ENCODE assay signal across 1 cellular context in genomic region chr1:73009311-73009710, GRCh38.
TF ChIP-seq lines count a peak whose summit lies in the region.

No MANE protein-coding gene starts in this region.

TF ChIP-seq in GM23338, 12 proteins besides CTCF, POLR2A, EP300 and RAD21 (continued from another document):
- TF ChIP-seq REST (IDR thresholded peaks at IDR 0.05; ENCODE audit: unreplicated experiment), result no peak
- TF ChIP-seq JUNB (IDR thresholded peaks at IDR 0.05; ENCODE audit: unreplicated experiment), result no peak
- TF ChIP-seq EZH2phosphoT487 (IDR thresholded peaks at IDR 0.05; ENCODE audit: unreplicated experiment), result no peak
- no peak for TF ChIP-seq ETS1 (IDR thresholded peaks at IDR 0.05)
- no peak for TF ChIP-seq CREB1 (CRISPR knock-in tag; IDR thresholded peaks at IDR 0.05; ENCODE audit: low read depth)
- no peak for TF ChIP-seq EZH2 (IDR thresholded peaks at IDR 0.05; ENCODE audit: low read depth, unreplicated experiment)
- no peak for TF ChIP-seq NANOG (IDR thresholded peaks at IDR 0.05; ENCODE audit: borderline replicate concordance)
- TF ChIP-seq ZNF462 (CRISPR knock-in tag; IDR thresholded peaks at IDR 0.05), result no peak
- no peak for TF ChIP-seq POLR2AphosphoS5 (IDR thresholded peaks at IDR 0.05; ENCODE audit: low read depth)
